Comparison of ENCODE assay signal across 8 cellular contexts in genomic region chr7:87059525-87060287, GRCh38. TPM values are rescaled to one million over a fixed set of nuclear protein-coding genes. Genes with fewer than 3 reads are reported as not detected.
DNase-seq lines count a peak whose midpoint lies in the region; TF ChIP-seq lines count a peak whose summit lies in the region.

ELAPOR2 (minus strand) TSS chr7:87059654; CDS start chr7:87059513, 141 bp downstream.

- H3K4me1 ChIP-seq in SK-N-SH (ENCODE audit: control insufficient read depth in 1 of 2, insufficient read depth in 2 of 2, low read depth in 1 of 2, low read length in 1 of 2): peaks cover 0 to 14% of the 10 kb centered on the region in 2 experiments; a peak in 2 of 4 replicates
- H3K4me1 ChIP-seq in ovary (ENCODE audit: insufficient read depth): peaks cover 4% of the 10 kb centered on the region
- peaks cover 2% of the 10 kb centered on the region for H3K4me1 ChIP-seq in thymus (ENCODE audit: control insufficient read depth, insufficient read depth, low read length)

- peak within 1 kb of the TSS; percentile 28; the same call in 1 of the 2 replicates for H3K9ac ChIP-seq in SK-N-SH

- H3K36me3 Mint-ChIP-seq in activated naive CD4-positive, alpha-beta T cell treated with anti-CD3 and anti-CD28 coated beads, Interleukin-2, amount 50 U/mL, for 24 hours: no peaks in the 10 kb centered on the region

- no peak within 1 kb of the TSS for H3K27ac Mint-ChIP-seq in activated naive CD4-positive, alpha-beta T cell treated with anti-CD3 and anti-CD28 coated beads, Interleukin-2, amount 50 U/mL, for 24 hours

- TF ChIP-seq EP300 in SK-N-SH (IDR thresholded peaks at IDR 0.05; ENCODE audit: borderline replicate concordance in 1 of 2, low read depth in 1 of 2, low read length in 1 of 2) (peak in 1 of 2 experiments; percentile 29; a peak in 1 of 4 replicates), ovary (IDR thresholded peaks at IDR 0.05) (no peak)

- 5% methylated on average over 22 of the region's 70 CpGs for WGBS in SK-N-SH (ENCODE audit: low lambda C conversion rate)
- 1% methylated on average over 36 to 70 of the region's 70 CpGs for WGBS in ovary, 3 donors
- WGBS in thymus: 2% methylated on average over 70 of the region's 70 CpGs

- H3K27ac ChIP-seq in SK-N-SH (ENCODE audit: low read depth in 2 of 2, low read length in 1 of 2) (peak within 1 kb of the TSS in 1 of 2 experiments; percentile 87; a peak in 2 of 4 replicates), ovary (peak within 1 kb of the TSS in 1 of 2 donors; percentile 45), thymus (ENCODE audit: low read depth) (no peak within 1 kb of the TSS)

- H3K27me3 ChIP-seq in SK-N-SH (ENCODE audit: insufficient read depth): no peaks in the 10 kb centered on the region
- no peaks in the 10 kb centered on the region for H3K27me3 ChIP-seq in ovary
- peaks cover 6% of the 10 kb centered on the region for H3K27me3 ChIP-seq in thymus (ENCODE audit: control insufficient read depth, insufficient read depth)

- POLR2A ChIA-PET in SK-N-SH (lab: Yijun Ruan, JAX): interaction anchor here (1.2 to 2.9 kb wide), 3 partner anchors 20 to 92 kb away, joined by 4 to 18 read pairs (median 8); partner anchors contain the start of gene DMTF1

- intact Hi-C loops in head of caudate nucleus (cut with DNase I): loop anchor here (2.0 kb wide), 2 partner anchors 93 to 121 kb away; partner anchors contain the start of gene DMTF1
- intact Hi-C loops in ovary (cut with DNase I): loop anchor here in 1 of 4 donors (10.0 kb wide), 1 partner anchor 175 kb away; no protein-coding TSS in a partner anchor

- H3K4me1 Mint-ChIP-seq in activated naive CD4-positive, alpha-beta T cell treated with anti-CD3 and anti-CD28 coated beads, Interleukin-2, amount 50 U/mL, for 24 hours: peaks cover 13% of the 10 kb centered on the region

- no peaks in the 10 kb centered on the region for H4K20me1 ChIP-seq in SK-N-SH (ENCODE audit: insufficient read depth)

- TF ChIP-seq CTCF in SK-N-SH (IDR thresholded peaks at IDR 0.05) (peak; percentile 55), ovary (IDR thresholded peaks at IDR 0.05) (peak; percentile 11 to 35 (median 24))

- peak within 1 kb of the TSS; percentile 81 for H3K4me3 Mint-ChIP-seq in activated naive CD4-positive, alpha-beta T cell treated with anti-CD3 and anti-CD28 coated beads, Interleukin-2, amount 50 U/mL, for 24 hours

- peak within 1 kb of the TSS; percentile 95 for H3K4me2 ChIP-seq in SK-N-SH

- CTCF ChIA-PET in SK-N-SH (lab: Yijun Ruan, JAX): interaction anchor here (0.6 to 4.4 kb wide), 42 partner anchors 10 to 176 kb away, joined by 3 to 45 read pairs (median 5); partner anchors contain the start of genes DMTF1 and TMEM243

- no peaks in the 10 kb centered on the region; the same call in 1 of the 2 replicates for H3K9me2 ChIP-seq in SK-N-SH

- TF ChIP-seq POLR2A in ovary (IDR thresholded peaks at IDR 0.05): no peak

- TF ChIP-seq RAD21 in SK-N-SH (IDR thresholded peaks at IDR 0.05; ENCODE audit: low read length): peak; percentile 64

- peak within 1 kb of the TSS; percentile 92 for H2AFZ ChIP-seq in SK-N-SH (ENCODE audit: low read depth)

- DNase-seq in GDM1 (lab: John Stamatoyannopoulos, UW) (peak; percentile 89), H4 (ENCODE audit: low spot score) (peak; percentile 59), LoVo (ENCODE audit: low spot score) (peak; percentile 81), SK-N-SH (peak; percentile 98), head of caudate nucleus (peak; percentile 70 to 95 (median 90)), ovary (peak; percentile 58 to 76 (median 75))

- H3K9me3 ChIP-seq in SK-N-SH: no peaks in the 10 kb centered on the region
- no peaks in the 10 kb centered on the region for H3K9me3 ChIP-seq in ovary
- H3K9me3 ChIP-seq in thymus (ENCODE audit: control insufficient read depth): no peaks in the 10 kb centered on the region

- H3K27me3 Mint-ChIP-seq in activated naive CD4-positive, alpha-beta T cell treated with anti-CD3 and anti-CD28 coated beads, Interleukin-2, amount 50 U/mL, for 24 hours: peaks cover 7% of the 10 kb centered on the region

- H3K4me3 ChIP-seq in SK-N-SH (ENCODE audit: low read depth in 2 of 2, low read length in 1 of 2) (peak within 1 kb of the TSS; percentile 81 to 90), ovary (peak within 1 kb of the TSS; percentile 49), thymus (ENCODE audit: low read length) (peak within 1 kb of the TSS; percentile 56)

- no peaks in the 10 kb centered on the region for H3K79me2 ChIP-seq in SK-N-SH (ENCODE audit: insufficient read depth)

- H3K36me3 ChIP-seq in SK-N-SH (replicated peaks in 1 of 2; ENCODE audit: control insufficient read depth in 1 of 2, insufficient read depth in 2 of 2, low read length in 1 of 2) (peaks cover 0 to 4% of the 10 kb centered on the region in 2 experiments), ovary (no peaks in the 10 kb centered on the region), thymus (ENCODE audit: control insufficient read depth, insufficient read depth) (no peaks in the 10 kb centered on the region)

- peaks cover 12% of the 10 kb centered on the region for H3F3A ChIP-seq in SK-N-SH (replicated peaks; ENCODE audit: insufficient read depth)

- no peaks in the 10 kb centered on the region for H3K9me3 Mint-ChIP-seq in activated naive CD4-positive, alpha-beta T cell treated with anti-CD3 and anti-CD28 coated beads, Interleukin-2, amount 50 U/mL, for 24 hours

TF ChIP-seq in SK-N-SH, 30 proteins besides CTCF, POLR2A, EP300 and RAD21:
- TF ChIP-seq RCOR1 (IDR thresholded peaks at IDR 0.05; ENCODE audit: low read length): peak; percentile 22; the same call in 1 of the 2 replicates
- no peak for TF ChIP-seq MEF2A (IDR thresholded peaks at IDR 0.05; ENCODE audit: borderline replicate concordance, low read depth)
- peak; percentile 49; the same call in 1 of the 2 replicates for TF ChIP-seq MAX (IDR thresholded peaks at IDR 0.05; ENCODE audit: low read depth)
- TF ChIP-seq NRF1 (IDR thresholded peaks at IDR 0.05; ENCODE audit: low read depth, low read length): 0 out of 2 replicates have a peak, but pooled peaks have one; percentile 13
- peak; percentile 68; the same call in 1 of the 2 replicates for TF ChIP-seq SIN3A (IDR thresholded peaks at IDR 0.05; ENCODE audit: borderline replicate concordance, low read depth, low read length)
- peak; percentile 58 for TF ChIP-seq MXI1 (IDR thresholded peaks at IDR 0.05; ENCODE audit: low read depth, low read length)
- TF ChIP-seq YY1 (IDR thresholded peaks at IDR 0.05; ENCODE audit: low read depth): peak; percentile 16; the same call in 1 of the 2 replicates
- TF ChIP-seq TAF1 (IDR thresholded peaks at IDR 0.05; ENCODE audit: borderline replicate concordance, low read depth, low read length): peak; percentile 70; the same call in 1 of the 2 replicates
- peak; percentile 54 for TF ChIP-seq SMC3 (IDR thresholded peaks at IDR 0.05; ENCODE audit: low read depth, low read length)
- TF ChIP-seq USF2 (IDR thresholded peaks at IDR 0.05; ENCODE audit: borderline replicate concordance, low read depth, low read length): no peak
- 0 out of 2 replicates have a peak, but pooled peaks have one; percentile 8 for TF ChIP-seq PBX3 (IDR thresholded peaks at IDR 0.05)
- TF ChIP-seq USF1 (IDR thresholded peaks at IDR 0.05; ENCODE audit: borderline replicate concordance, low read depth): no peak

RNA-seq across cellular contexts. Expression of gene ELAPOR2, which starts in this region (rescaled TPM):
- total RNA-seq in H4 (2014; rRNA removed; shearing (Covaris generic)): 9.5 TPM in 2 replicates
- polyA plus RNA-seq in SK-N-SH (2012; rRNA removed) (8.8 and 15.9 TPM in 2 replicates), ovary (10 to 100 TPM in 1 of 2 donors, 1 to 10 TPM in 1; 2.0 to 11.3 TPM), thymus (4.5 TPM)
- polyA plus RNA-seq in SK-N-SH (2012; cell fraction: cytosol; rRNA removed): 11.7 TPM in 2 replicates
- polyA plus RNA-seq in SK-N-SH (2012; cell fraction: nucleus; rRNA removed): 9.7 and 25.8 TPM in 2 replicates
- 1 to 10 TPM; 4.0 to 8.8 (median 6.1) TPM for total RNA-seq in ovary
